Comparison of ENCODE assay signal across 1 cellular context in genomic region chr22:28769394-28770085, GRCh38.
TF ChIP-seq lines count a peak whose summit lies in the region.

No MANE protein-coding gene starts in this region.

TF ChIP-seq in SK-N-SH treated with all-trans-retinoic acid at 6 μM for 48 hours, 23 proteins besides CTCF, POLR2A, EP300 and RAD21 (continued from another document):
- TF ChIP-seq SNAI2 (CRISPR knock-in tag; IDR thresholded peaks at IDR 0.05) (no peak), PATZ1 (CRISPR knock-in tag; IDR thresholded peaks at IDR 0.05; ENCODE audit: borderline replicate concordance) (no peak), ISL1 (CRISPR knock-in tag; IDR thresholded peaks at IDR 0.05) (no peak)
